In the genomic region with DNA sequence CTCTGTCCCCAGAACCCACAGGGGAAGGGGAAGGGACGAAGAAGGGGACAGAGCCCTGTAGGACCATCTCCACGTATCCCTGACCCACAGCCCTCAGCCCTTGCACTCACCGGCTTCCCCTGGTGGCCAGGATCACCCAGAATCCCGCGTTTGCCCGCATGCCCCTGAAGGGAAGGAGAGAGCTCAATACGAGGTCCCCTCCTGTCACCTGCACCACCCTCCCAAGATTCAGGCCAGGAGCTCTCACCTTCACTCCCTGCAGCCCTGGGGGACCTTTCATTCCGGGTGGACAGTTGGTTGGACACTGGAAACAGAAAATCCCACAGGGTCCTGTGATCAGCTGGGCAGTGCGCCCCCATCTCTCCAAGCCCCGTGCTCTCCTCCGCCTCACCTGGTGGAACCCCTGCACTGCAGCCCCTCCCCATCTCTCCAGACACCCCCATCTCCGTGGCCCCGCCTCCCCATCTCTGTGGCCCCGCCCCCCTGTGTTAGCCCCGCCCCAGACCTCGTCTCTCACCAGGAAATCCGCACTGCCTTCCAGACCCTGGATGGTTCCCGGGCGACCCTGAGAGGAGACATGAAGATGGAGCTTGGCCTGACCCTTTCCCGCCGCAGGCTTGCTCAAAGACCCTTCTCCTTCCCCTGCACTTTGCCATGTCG, we compare ENCODE assay signal across 27 cellular contexts. TPM values are rescaled to one million over a fixed set of nuclear protein-coding genes. Genes with fewer than 3 reads are reported as not detected.
DNase-seq lines count a peak whose midpoint lies in the region; ATAC-seq and TF ChIP-seq lines count a peak whose summit lies in the region.
"Had no signal": no experiment of that assay in that cellular context is flagged by ENCODE, and none has a peak within 500 bp of the region (broad histone marks: within the 10 kb centered on the region; RNA-seq: fewer than 3 reads in every experiment).

No MANE protein-coding gene starts in this region.

- no peak for ATAC-seq in heart right ventricle
- ATAC-seq in stimulated activated naive B cell treated with anti-CD40 and anti-IgM and Interleukin-4, amounts not matched to agents 10 μg/mL and 1 μg/mL and 100 μg/mL, for 72 hours (replicated peaks), result no peak
- no peak for ATAC-seq in HG03159 (IDR thresholded peaks at IDR 0.05; ENCODE audit: unreplicated experiment)
- ATAC-seq in GM21423 (IDR thresholded peaks at IDR 0.05; ENCODE audit: unreplicated experiment), result no peak
- ATAC-seq: natural killer cell treated with Interleukin-12 subunit alpha and Interleukin-12 subunit beta and Interleukin-15 and Interleukin-18, amount 100 ng/mL, for 72 hours; pancreas; right cardiac atrium; upper lobe of right lung had no signal

- peaks cover 11% of the 10 kb centered on the region for H3K4me1 Mint-ChIP-seq in endodermal cell
- peaks cover 33 to 54% of the 10 kb centered on the region in 2 donors for H3K4me1 Mint-ChIP-seq in stimulated activated naive B cell treated with anti-CD40 and anti-IgM and Interleukin-4, amounts not matched to agents 10 μg/mL and 1 μg/mL and 100 μg/mL, for 72 hours

- intact Hi-C loops in heart right ventricle (cut with DNase I) (loop anchor here in 1 of 10 donors (5.0 kb wide), 1 partner anchor 149 kb away; the partner anchor contains the start of gene RLF), OCI-LY7 (cut with micrococcal nuclease; ENCODE audit: unreplicated experiment) (no loop called here)

- no peak overlapping the region for H3K4me3 Mint-ChIP-seq in endodermal cell
- no peak overlapping the region for H3K4me3 Mint-ChIP-seq in stimulated activated naive B cell treated with anti-CD40 and anti-IgM and Interleukin-4, amounts not matched to agents 10 μg/mL and 1 μg/mL and 100 μg/mL, for 72 hours
- H3K4me3 Mint-ChIP-seq: activated T-cell treated with anti-CD3 and anti-CD28 coated beads, Interleukin-2, amount 50 U/mL, for 24 hours; mesothelial cell of epicardium; natural killer cell treated with Interleukin-12 subunit alpha and Interleukin-12 subunit beta and Interleukin-15 and Interleukin-18, amount 100 ng/mL, for 72 hours had no signal

- H3K36me3 Mint-ChIP-seq in endodermal cell (ENCODE audit: low read depth), result peaks cover 49% of the 10 kb centered on the region
- peaks cover 6 to 8% of the 10 kb centered on the region in 2 donors for H3K36me3 Mint-ChIP-seq in stimulated activated naive B cell treated with anti-CD40 and anti-IgM and Interleukin-4, amounts not matched to agents 10 μg/mL and 1 μg/mL and 100 μg/mL, for 72 hours
- H3K36me3 Mint-ChIP-seq: mesothelial cell of epicardium; natural killer cell treated with Interleukin-12 subunit alpha and Interleukin-12 subunit beta and Interleukin-15 and Interleukin-18, amount 100 ng/mL, for 72 hours had no signal

- H3K9me3 Mint-ChIP-seq in endodermal cell, result no peaks in the 10 kb centered on the region
- peaks cover 0 to 2% of the 10 kb centered on the region in 2 donors for H3K9me3 Mint-ChIP-seq in stimulated activated naive B cell treated with anti-CD40 and anti-IgM and Interleukin-4, amounts not matched to agents 10 μg/mL and 1 μg/mL and 100 μg/mL, for 72 hours
- H3K9me3 Mint-ChIP-seq: activated T-cell treated with anti-CD3 and anti-CD28 coated beads, Interleukin-2, amount 50 U/mL, for 24 hours; mesothelial cell of epicardium; natural killer cell treated with Interleukin-12 subunit alpha and Interleukin-12 subunit beta and Interleukin-15 and Interleukin-18, amount 100 ng/mL, for 72 hours had no signal

- peaks cover 4% of the 10 kb centered on the region for H3K4me1 ChIP-seq in cardiac muscle cell (ENCODE audit: low read depth)
- peaks cover 3 to 26% (median 15%) of the 10 kb centered on the region in 9 donors for H3K4me1 ChIP-seq in heart right ventricle
- H3K4me1 ChIP-seq in OCI-LY7 (ENCODE audit: insufficient read depth, low read length, poor library complexity, severe bottlenecking), result peaks cover 44% of the 10 kb centered on the region
- peaks cover 10% of the 10 kb centered on the region for H3K4me1 ChIP-seq in endodermal cell (ENCODE audit: control insufficient read depth, insufficient read depth, low read length)
- H3K4me1 ChIP-seq: pancreas had no signal

- H4K20me1 ChIP-seq in OCI-LY7 (ENCODE audit: insufficient read depth, low read length), result no peaks in the 10 kb centered on the region

- TF ChIP-seq CTCF in cardiac muscle cell (IDR thresholded peaks at IDR 0.05; ENCODE audit: low read depth, low read length) (peak; percentile 2), heart right ventricle (IDR thresholded peaks at IDR 0.05) (no peak), OCI-LY7 (conservative IDR thresholded peaks at IDR 0.05; ENCODE audit: low read length) (peak; percentile 52), endodermal cell (conservative IDR thresholded peaks at IDR 0.05) (peak; percentile 52)

- H3K9ac ChIP-seq in endodermal cell (ENCODE audit: extremely low read depth, low read length, poor library complexity, severe bottlenecking), result no peak overlapping the region
- H3K9ac ChIP-seq: KMS-11 had no signal

- CTCF ChIA-PET in OCI-LY7 (lab: Charles Lee; ENCODE audit: unreplicated experiment), result interaction anchor here (0.7 kb wide), 2 partner anchors 27 to 135 kb away, joined by 4 to 8 read pairs; no protein-coding TSS in a partner anchor

- H3K27ac Mint-ChIP-seq in endodermal cell, result no peak overlapping the region
- peak overlapping the region; percentile 60 for H3K27ac Mint-ChIP-seq in stimulated activated naive B cell treated with anti-CD40 and anti-IgM and Interleukin-4, amounts not matched to agents 10 μg/mL and 1 μg/mL and 100 μg/mL, for 72 hours
- H3K27ac Mint-ChIP-seq: activated T-cell treated with anti-CD3 and anti-CD28 coated beads, Interleukin-2, amount 50 U/mL, for 24 hours; mesothelial cell of epicardium had no signal

- H2AFZ ChIP-seq in OCI-LY7 (ENCODE audit: low read length), result no peak overlapping the region

- no peak overlapping the region for H3K27ac ChIP-seq in cardiac muscle cell
- H3K27ac ChIP-seq in heart right ventricle, result no peak overlapping the region
- H3K27ac ChIP-seq in OCI-LY7 (ENCODE audit: low read depth, low read length, poor library complexity, severe bottlenecking), result no peak overlapping the region
- H3K27ac ChIP-seq in endodermal cell (ENCODE audit: low read depth, low read length), result no peak overlapping the region
- H3K27ac ChIP-seq: breast epithelium, coronary artery, KMS-11, pancreas, upper lobe of right lung had no signal

- H3K36me3 ChIP-seq in cardiac muscle cell (no peaks in the 10 kb centered on the region), heart right ventricle (no peaks in the 10 kb centered on the region), OCI-LY7 (ENCODE audit: insufficient read depth, low read length) (no peaks in the 10 kb centered on the region), endodermal cell (ENCODE audit: control insufficient read depth, insufficient read depth, low read length) (peaks cover 61% of the 10 kb centered on the region)
- H3K36me3 ChIP-seq: breast epithelium, pancreas, upper lobe of right lung had no signal

- no TSS peak for BruUV-seq in OCI-LY7 (replicated peaks; lab: Mats Ljungman, UMichigan)

- H3K9me3 ChIP-seq in cardiac muscle cell (ENCODE audit: low read depth), result no peaks in the 10 kb centered on the region
- no peaks in the 10 kb centered on the region for H3K9me3 ChIP-seq in heart right ventricle
- no peaks in the 10 kb centered on the region for H3K9me3 ChIP-seq in OCI-LY7 (ENCODE audit: low read length)
- no peaks in the 10 kb centered on the region for H3K9me3 ChIP-seq in endodermal cell (ENCODE audit: control insufficient read depth, low read length)
- H3K9me3 ChIP-seq: breast epithelium, pancreas, upper lobe of right lung had no signal

- peaks cover 8% of the 10 kb centered on the region for H3K27me3 ChIP-seq in cardiac muscle cell
- H3K27me3 ChIP-seq in heart right ventricle, result peaks cover 0 to 20% (median 7%) of the 10 kb centered on the region in 7 donors
- peaks cover 5% of the 10 kb centered on the region for H3K27me3 ChIP-seq in endodermal cell (ENCODE audit: control insufficient read depth, insufficient read depth, low read length, poor library complexity, severe bottlenecking)
- H3K27me3 ChIP-seq: breast epithelium, pancreas had no signal

- H3K4me2 ChIP-seq in OCI-LY7 (ENCODE audit: low read length), result no peak overlapping the region
- H3K4me2 ChIP-seq: KMS-11 had no signal

- H3K27me3 Mint-ChIP-seq in endodermal cell (ENCODE audit: insufficient read depth), result peaks cover 14% of the 10 kb centered on the region
- no peaks in the 10 kb centered on the region for H3K27me3 Mint-ChIP-seq in stimulated activated naive B cell treated with anti-CD40 and anti-IgM and Interleukin-4, amounts not matched to agents 10 μg/mL and 1 μg/mL and 100 μg/mL, for 72 hours

- no peaks in the 10 kb centered on the region for H3K79me2 ChIP-seq in OCI-LY7 (ENCODE audit: insufficient read depth, low read depth, low read length)

- no peak for DNase-seq in cardiac muscle cell (ENCODE audit: low read depth in 1 of 2, low spot score in 1 of 2)
- no peak for DNase-seq in heart right ventricle
- DNase-seq in OCI-LY7 (ENCODE audit: low spot score), result no peak
- peak; percentile 72 for DNase-seq in endodermal cell
- no peak for DNase-seq in stimulated activated naive B cell treated with anti-CD40 and anti-IgM and Interleukin-4, amounts not matched to agents 10 μg/mL and 1 μg/mL and 100 μg/mL, for 72 hours
- no peak for DNase-seq in effector CD4-positive, alpha-beta T cell
- DNase-seq: activated CD4-positive, alpha-beta T cell treated with anti-CD3 and anti-CD28 coated beads for 1 hour; activated naive CD4-positive, alpha-beta T cell treated with Interleukin-2 at 50 U/mL for 16 hours; activated T-cell treated with anti-CD3 and anti-CD28 coated beads, Interleukin-2, amount 50 U/mL, for 24 hours; C1 segment of cervical spinal cord; NCI-H187 treated with DMSO at 0.1 percent for 48 hours; NCI-H345; NCI-H82; OCI-M1; pancreas; right cardiac atrium; Right ventricle myocardium superior; stimulated activated CD4-positive, alpha-beta T cell treated with anti-CD3 and anti-CD28 coated beads, Interleukin-12 subunit alpha, Interleukin-12 subunit beta, amount 100 ng/mL, for 4 hours; stimulated activated CD4-positive, alpha-beta T cell treated with anti-CD3 and anti-CD28 coated beads, Interleukin-4, amount 100 ng/mL, for 4 hours; upper lobe of right lung had no signal

- 75 to 76% methylated on average over 22 of the region's 22 CpGs for WGBS in heart right ventricle, 2 donors
- 88 to 93% methylated on average over 3 to 22 of the region's 22 CpGs for WGBS in endodermal cell (ENCODE audit: insufficient coverage in 1 of 2, insufficient read length in 1 of 2), 2 experiments

- H3K4me3 ChIP-seq in cardiac muscle cell, result no peak overlapping the region
- no peak overlapping the region for H3K4me3 ChIP-seq in heart right ventricle
- H3K4me3 ChIP-seq in OCI-LY7 (ENCODE audit: low read depth, low read length, poor library complexity, severe bottlenecking), result no peak overlapping the region
- H3K4me3 ChIP-seq in endodermal cell (ENCODE audit: low read length), result no peak overlapping the region
- H3K4me3 ChIP-seq: breast epithelium, coronary artery, pancreas, upper lobe of right lung had no signal

- POLR2A ChIA-PET in OCI-LY7 (lab: Charles Lee), result interaction anchor here (0.7 kb wide), 1 partner anchor 23 kb away, joined by 4 read pairs; no protein-coding TSS in a partner anchor

- H3K9me2 ChIP-seq in OCI-LY7 (ENCODE audit: insufficient read depth, low read length), result no peaks in the 10 kb centered on the region

RNA-seq across cellular contexts. Expression of gene COL9A2, which starts 6.0 kb away (rescaled TPM):
- total RNA-seq in cardiac muscle cell, result 2.9 and 3.4 TPM in 2 replicates
- polyA plus RNA-seq in cardiac muscle cell, result 5.9 and 7.2 TPM in 2 replicates
- total RNA-seq in heart right ventricle, result 1 to 10 TPM in 2 of 10 donors, under 1 TPM in 8; 0.20 to 1.2 (median 0.33) TPM
- polyA plus RNA-seq in heart right ventricle, result 1 to 10 TPM in 1 of 2 donors, under 1 TPM in 1; 0.39 to 1.8 TPM
- 10.6 and 12.8 TPM in 2 replicates for total RNA-seq in OCI-LY7 (2014; rRNA removed; shearing (Covaris generic))
- 19.3 and 21.4 TPM in 2 replicates for total RNA-seq in OCI-LY7 (2022)
- 100 to 1,000 TPM; 295 to 470 TPM for total RNA-seq in endodermal cell
- polyA plus RNA-seq in endodermal cell (2013, experiment 1 of 2), result 53.1 TPM
- 54.2 TPM for polyA plus RNA-seq in endodermal cell (2013, experiment 2 of 2)

RNA-seq across cellular contexts. Expression of gene ZMPSTE24, which starts 53.1 kb away (rescaled TPM):
- total RNA-seq in cardiac muscle cell (8.4 and 15.0 TPM in 2 replicates), heart right ventricle (10 to 100 TPM; 19.9 to 47.5 (median 30.2) TPM), OCI-LY7 (2022) (18.8 and 24.3 TPM in 2 replicates), endodermal cell (10 to 100 TPM; 41.4 to 42.4 TPM)
- polyA plus RNA-seq in cardiac muscle cell (9.8 and 24.0 TPM in 2 replicates), heart right ventricle (10 to 100 TPM; 23.9 to 25.9 TPM)
- 13.4 and 15.8 TPM in 2 replicates for total RNA-seq in OCI-LY7 (2014; rRNA removed; shearing (Covaris generic))
- 37.0 TPM for polyA plus RNA-seq in endodermal cell (2013, experiment 1 of 2)
- 33.9 TPM for polyA plus RNA-seq in endodermal cell (2013, experiment 2 of 2)

Comparison
In these comparisons a context has a peak if more than half of its experiments do, and no peak if none do; other contexts are left out.
1. CTCF ChIP-seq: peak in cardiac muscle cell (single experiment), OCI-LY7 (single experiment) and endodermal cell (single experiment); none in heart right ventricle (0 of 9).
2. RNA of gene COL9A2, which starts 6.0 kb away (total RNA-seq): 295 to 470 TPM in endodermal cell; 10.6 to 21.4 TPM in OCI-LY7, 2.9 to 3.4 TPM in cardiac muscle cell and 0.20 to 1.2 TPM in heart right ventricle; every median in the first group is over 10 times any median in the second.